9 cellular contexts compared by ENCODE assay signal in genomic region chr6:13015379-13015681, GRCh38.
"Had no signal": no experiment of that assay in that cellular context is flagged by ENCODE, and none has a peak within 500 bp of the region (broad histone marks: within the 10 kb centered on the region; RNA-seq: fewer than 3 reads in every experiment).

No MANE protein-coding gene starts in this region.

- H3K9me3 ChIP-seq: esophagus muscularis mucosa, upper lobe of right lung had no signal

- H3K36me3 ChIP-seq: upper lobe of right lung had no signal

- DNase-seq: activated CD4-positive, CD25-positive, alpha-beta regulatory T cell treated with anti-CD3 and anti-CD28 coated beads, Interleukin-2, amount 50 U/mL, for 72 hours; activated naive CD4-positive, alpha-beta T cell treated with Interleukin-2 at 50 U/mL for 16 hours; aorta; naive B cell; stimulated activated CD4-positive, alpha-beta T cell treated with anti-CD3 and anti-CD28 coated beads, Interleukin-4, amount 100 ng/mL, for 24 hours; stimulated activated naive CD4-positive, alpha-beta T cell; T-helper 9 cell had no signal

- H3K27ac ChIP-seq: esophagus muscularis mucosa, upper lobe of right lung had no signal

- H3K27me3 ChIP-seq: upper lobe of right lung had no signal
